In the genomic region with DNA sequence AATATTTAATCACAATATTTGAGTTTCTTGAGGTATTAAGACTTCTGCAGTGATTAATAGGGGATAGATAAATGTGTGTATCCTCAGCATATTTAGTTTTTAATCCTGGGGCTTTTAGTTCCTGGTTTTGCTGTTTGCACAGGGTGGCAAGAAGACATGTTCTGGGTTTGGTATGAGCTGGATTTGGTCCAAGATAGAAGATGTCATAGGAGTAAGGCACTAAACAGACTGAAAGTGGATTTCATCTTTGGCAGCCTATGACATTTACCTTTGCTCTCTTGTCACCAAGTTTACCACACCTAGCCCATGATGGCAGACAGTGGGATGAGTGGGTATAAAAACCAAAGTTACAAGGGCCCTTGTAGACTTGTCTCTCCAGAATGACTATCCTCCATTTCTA, we compare ENCODE assay signal across 21 cellular contexts.
"Had no signal": no experiment of that assay in that cellular context is flagged by ENCODE, and none has a peak within 500 bp of the region (broad histone marks: within the 10 kb centered on the region; RNA-seq: fewer than 3 reads in every experiment).

No MANE protein-coding gene starts in this region.

- H3K36me3 ChIP-seq: SJSA1 had no signal

- H3K9me3 ChIP-seq: SJSA1 had no signal

- H3K27me3 ChIP-seq: SJSA1 had no signal

- H3K4me3 ChIP-seq: SJSA1, SK-N-MC had no signal

- DNase-seq: KBM-7, MV-4-11, NCI-H1048, NCI-H1105, NCI-H1417, NCI-H1436 treated with DMSO at 0.1 percent for 48 hours, NCI-H1694, NCI-H187 treated with DMSO at 0.1 percent for 48 hours, NCI-H2029 treated with DMSO at 0.1 percent for 48 hours, NCI-H2171, NCI-H226, NCI-H446, NCI-H510A, NCI-H524 treated with DMSO at 0.1 percent for 48 hours, NCI-H82, Right ventricle myocardium superior, RPMI8226, SIG-M5 had no signal

- H3K4me1 ChIP-seq: SJSA1 had no signal

- H3K27ac ChIP-seq: SJSA1, SK-N-MC had no signal

- FAIRE-seq: RCC 7860 had no signal
